In genomic region chr9:76472925-76473324, GRCh38 we compare ENCODE assay signal across 16 cellular contexts. TPM values are rescaled to one million over a fixed set of nuclear protein-coding genes. Genes with fewer than 3 reads are reported as not detected.
DNase-seq lines count a peak whose midpoint lies in the region; ATAC-seq and TF ChIP-seq lines count a peak whose summit lies in the region.
"Had no signal": no experiment of that assay in that cellular context is flagged by ENCODE, and none has a peak within 500 bp of the region (broad histone marks: within the 10 kb centered on the region; RNA-seq: fewer than 3 reads in every experiment).

No MANE protein-coding gene starts in this region.

- TF ChIP-seq POLR2A in body of pancreas (IDR thresholded peaks at IDR 0.05): no peak

- peaks cover 64% of the 10 kb centered on the region for H4K20me1 ChIP-seq in BLaER1

- H3K27ac ChIP-seq in BLaER1 (no peak overlapping the region), mesodermal cell (ENCODE audit: low read depth, low read length, severe bottlenecking) (peak overlapping the region; percentile 72), body of pancreas (no peak overlapping the region)
- H3K27ac ChIP-seq: brain microvascular endothelial cell, epithelial cell of prostate, ovary, PC-9 had no signal

- intact Hi-C loops in body of pancreas (cut with DNase I): no loop called here

- H3K4me3 ChIP-seq in BLaER1 (no peak overlapping the region), mesodermal cell (ENCODE audit: extremely low read depth, insufficient read depth, low read length, poor library complexity, severe bottlenecking) (no peak overlapping the region), body of pancreas (no peak overlapping the region)
- H3K4me3 ChIP-seq: ovary, PC-9 had no signal

- H3K36me3 ChIP-seq in BLaER1: peaks cover 4% of the 10 kb centered on the region
- no peaks in the 10 kb centered on the region for H3K36me3 ChIP-seq in mesodermal cell (ENCODE audit: control insufficient read depth, insufficient read depth, low read length)
- no peaks in the 10 kb centered on the region for H3K36me3 ChIP-seq in body of pancreas (replicated peaks in 1 of 2; ENCODE audit: insufficient read depth in 1 of 2, low read depth in 2 of 2)
- H3K36me3 ChIP-seq: brain microvascular endothelial cell, ovary had no signal

- H3K27me3 ChIP-seq in BLaER1: no peaks in the 10 kb centered on the region
- H3K27me3 ChIP-seq in body of pancreas: no peaks in the 10 kb centered on the region
- H3K27me3 ChIP-seq: brain microvascular endothelial cell, ovary had no signal

- peak overlapping the region; percentile 83 for H3K4me2 ChIP-seq in BLaER1
- H3K4me2 ChIP-seq: PC-9 had no signal

- no peak overlapping the region for H3K9ac ChIP-seq in BLaER1

- H3K9me3 ChIP-seq in BLaER1: peaks cover 16% of the 10 kb centered on the region
- H3K9me3 ChIP-seq in mesodermal cell (ENCODE audit: control insufficient read depth, low read length): no peaks in the 10 kb centered on the region
- no peaks in the 10 kb centered on the region for H3K9me3 ChIP-seq in body of pancreas
- H3K9me3 ChIP-seq: ovary had no signal

- TF ChIP-seq CTCF in body of pancreas (IDR thresholded peaks at IDR 0.05): no peak

- 58 to 73% methylated on average over 2 of the region's 6 CpGs for WGBS in mesodermal cell (ENCODE audit: insufficient coverage in 2 of 2), 2 experiments
- 72% methylated on average over 6 of the region's 6 CpGs for WGBS in body of pancreas, 2 donors

- H3K4me1 ChIP-seq in BLaER1 (peaks cover 36% of the 10 kb centered on the region), mesodermal cell (ENCODE audit: control insufficient read depth, insufficient read depth, low read length, poor library complexity, severe bottlenecking) (peaks cover 10% of the 10 kb centered on the region), body of pancreas (no peaks in the 10 kb centered on the region)

- no peak for ATAC-seq in GM19463 (IDR thresholded peaks at IDR 0.05; ENCODE audit: unreplicated experiment)
- no peak for ATAC-seq in body of pancreas
- ATAC-seq in HG03571 (IDR thresholded peaks at IDR 0.05; ENCODE audit: unreplicated experiment): no peak
- ATAC-seq: HCT116 had no signal

- DNase-seq in HuH-7.5 (ENCODE audit: low spot score) (peak; percentile 24), SW480 (ENCODE audit: low spot score) (peak; percentile 84), body of pancreas (no peak)
- DNase-seq in activated CD4-positive, CD25-positive, alpha-beta regulatory T cell (lab: John Stamatoyannopoulos, UW): no peak
- DNase-seq: activated T-cell treated with anti-CD3 and anti-CD28 coated beads, Interleukin-2, amount 50 U/mL, for 24 hours; brain microvascular endothelial cell; NCI-H1092; ovary; PC-9; stimulated activated CD4-positive, alpha-beta T cell treated with anti-CD3 and anti-CD28 coated beads, Interleukin-4, amount 100 ng/mL, for 1 hour had no signal

RNA-seq across cellular contexts. Expression of gene GCNT1, which starts 13.9 kb away (rescaled TPM):
- 5.3 TPM for polyA plus RNA-seq in mesodermal cell (2013, experiment 1 of 2)
- 3.1 TPM for polyA plus RNA-seq in mesodermal cell (2013, experiment 2 of 2)
- total RNA-seq in body of pancreas: 10 to 100 TPM in 1 of 2 donors, 1 to 10 TPM in 1; 7.3 to 34.2 TPM

Comparison
In these comparisons a context has a peak if more than half of its experiments do, and no peak if none do; other contexts are left out.
1. DNase-seq: peak in HuH-7.5 (single experiment) and SW480 (single experiment); none in body of pancreas (0 of 4) and activated CD4-positive, CD25-positive, alpha-beta regulatory T cell (0 of 4).